ENCODE assay signal across 1 cellular context in the genomic region with DNA sequence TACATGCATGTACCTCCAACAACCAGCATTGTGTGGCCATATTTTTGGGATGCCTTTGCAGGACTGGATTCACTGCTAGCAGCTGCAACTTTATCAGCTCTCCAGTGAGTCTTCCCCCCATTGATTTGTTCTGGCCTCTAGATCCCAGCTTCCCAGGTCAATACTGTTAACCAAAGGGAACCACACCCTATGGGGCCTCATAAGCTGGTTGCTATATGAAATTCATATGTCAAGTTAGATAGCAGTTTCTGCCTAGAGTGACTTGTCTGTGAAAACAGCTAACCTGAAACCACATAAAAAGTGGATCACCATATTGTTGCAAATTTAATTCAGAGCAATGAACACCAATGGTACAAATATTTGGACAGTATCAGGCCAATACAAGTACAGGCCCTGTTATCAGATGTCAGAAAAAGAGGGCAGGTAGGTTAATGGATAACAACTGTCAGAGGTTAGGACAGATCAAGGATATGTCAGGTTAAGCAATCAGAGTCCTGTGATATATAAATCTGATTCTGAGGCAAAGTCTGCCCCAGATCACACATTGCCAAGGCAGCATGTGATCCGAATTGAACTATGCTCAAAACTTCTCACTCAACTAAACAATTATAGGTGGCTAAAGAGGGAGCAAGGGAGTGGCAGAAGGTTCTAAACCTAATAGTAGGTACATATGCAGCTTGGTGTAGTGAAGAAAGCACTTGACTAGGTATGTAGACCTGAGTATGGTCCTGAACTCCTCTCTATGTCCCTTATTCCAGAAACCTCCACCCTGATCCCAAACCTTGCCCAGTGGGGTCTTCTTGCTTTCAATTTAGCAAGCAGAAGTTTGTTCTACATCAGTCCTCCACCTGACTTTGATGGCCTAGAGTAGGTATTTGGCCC.
TF ChIP-seq lines count a peak whose summit lies in the region.

No MANE protein-coding gene starts in this region.

TF ChIP-seq in HepG2, 621 proteins besides CTCF, POLR2A, EP300 and RAD21 (continued from another document and continues in another):
- TF ChIP-seq, protein P1, sequence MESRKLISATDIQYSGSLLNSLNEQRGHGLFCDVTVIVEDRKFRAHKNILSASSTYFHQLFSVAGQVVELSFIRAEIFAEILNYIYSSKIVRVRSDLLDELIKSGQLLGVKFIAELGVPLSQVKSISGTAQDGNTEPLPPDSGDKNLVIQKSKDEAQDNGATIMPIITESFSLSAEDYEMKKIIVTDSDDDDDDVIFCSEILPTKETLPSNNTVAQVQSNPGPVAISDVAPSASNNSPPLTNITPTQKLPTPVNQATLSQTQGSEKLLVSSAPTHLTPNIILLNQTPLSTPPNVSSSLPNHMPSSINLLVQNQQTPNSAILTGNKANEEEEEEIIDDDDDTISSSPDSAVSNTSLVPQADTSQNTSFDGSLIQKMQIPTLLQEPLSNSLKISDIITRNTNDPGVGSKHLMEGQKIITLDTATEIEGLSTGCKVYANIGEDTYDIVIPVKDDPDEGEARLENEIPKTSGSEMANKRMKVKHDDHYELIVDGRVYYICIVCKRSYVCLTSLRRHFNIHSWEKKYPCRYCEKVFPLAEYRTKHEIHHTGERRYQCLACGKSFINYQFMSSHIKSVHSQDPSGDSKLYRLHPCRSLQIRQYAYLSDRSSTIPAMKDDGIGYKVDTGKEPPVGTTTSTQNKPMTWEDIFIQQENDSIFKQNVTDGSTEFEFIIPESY (CRISPR knock-in tag; IDR thresholded peaks at IDR 0.05) = peak; percentile 11; the same call in 1 of the 2 replicates
- TF ChIP-seq SMAD1 (CRISPR knock-in tag; IDR thresholded peaks at IDR 0.05; ENCODE audit: borderline replicate concordance, low read depth) = no peak
- no peak for TF ChIP-seq CHD2 (IDR thresholded peaks at IDR 0.05; ENCODE audit: low read depth, low read length)
- TF ChIP-seq BRCA1 (CRISPR knock-in tag; IDR thresholded peaks at IDR 0.05) = no peak
- no peak for TF ChIP-seq FIP1L1 (IDR thresholded peaks at IDR 0.05; ENCODE audit: borderline replicate concordance, insufficient read depth, low read depth, low read length)
- TF ChIP-seq, protein P2, sequence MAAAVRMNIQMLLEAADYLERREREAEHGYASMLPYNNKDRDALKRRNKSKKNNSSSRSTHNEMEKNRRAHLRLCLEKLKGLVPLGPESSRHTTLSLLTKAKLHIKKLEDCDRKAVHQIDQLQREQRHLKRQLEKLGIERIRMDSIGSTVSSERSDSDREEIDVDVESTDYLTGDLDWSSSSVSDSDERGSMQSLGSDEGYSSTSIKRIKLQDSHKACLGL (CRISPR knock-in tag; IDR thresholded peaks at IDR 0.05) = no peak
- peak; percentile 36; the same call in 1 of the 2 replicates for TF ChIP-seq HOXA3 (CRISPR knock-in tag; IDR thresholded peaks at IDR 0.05)
- TF ChIP-seq ZNF326 (CRISPR knock-in tag; IDR thresholded peaks at IDR 0.05; ENCODE audit: borderline replicate concordance) = no peak
- TF ChIP-seq FOSL1 (CRISPR knock-in tag; IDR thresholded peaks at IDR 0.05; ENCODE audit: borderline replicate concordance) = 0 out of 2 replicates have a peak, but pooled peaks have one; percentile 11
- no peak for TF ChIP-seq NPAS2 (CRISPR knock-in tag; IDR thresholded peaks at IDR 0.05; ENCODE audit: borderline replicate concordance)
- TF ChIP-seq, protein P3, sequence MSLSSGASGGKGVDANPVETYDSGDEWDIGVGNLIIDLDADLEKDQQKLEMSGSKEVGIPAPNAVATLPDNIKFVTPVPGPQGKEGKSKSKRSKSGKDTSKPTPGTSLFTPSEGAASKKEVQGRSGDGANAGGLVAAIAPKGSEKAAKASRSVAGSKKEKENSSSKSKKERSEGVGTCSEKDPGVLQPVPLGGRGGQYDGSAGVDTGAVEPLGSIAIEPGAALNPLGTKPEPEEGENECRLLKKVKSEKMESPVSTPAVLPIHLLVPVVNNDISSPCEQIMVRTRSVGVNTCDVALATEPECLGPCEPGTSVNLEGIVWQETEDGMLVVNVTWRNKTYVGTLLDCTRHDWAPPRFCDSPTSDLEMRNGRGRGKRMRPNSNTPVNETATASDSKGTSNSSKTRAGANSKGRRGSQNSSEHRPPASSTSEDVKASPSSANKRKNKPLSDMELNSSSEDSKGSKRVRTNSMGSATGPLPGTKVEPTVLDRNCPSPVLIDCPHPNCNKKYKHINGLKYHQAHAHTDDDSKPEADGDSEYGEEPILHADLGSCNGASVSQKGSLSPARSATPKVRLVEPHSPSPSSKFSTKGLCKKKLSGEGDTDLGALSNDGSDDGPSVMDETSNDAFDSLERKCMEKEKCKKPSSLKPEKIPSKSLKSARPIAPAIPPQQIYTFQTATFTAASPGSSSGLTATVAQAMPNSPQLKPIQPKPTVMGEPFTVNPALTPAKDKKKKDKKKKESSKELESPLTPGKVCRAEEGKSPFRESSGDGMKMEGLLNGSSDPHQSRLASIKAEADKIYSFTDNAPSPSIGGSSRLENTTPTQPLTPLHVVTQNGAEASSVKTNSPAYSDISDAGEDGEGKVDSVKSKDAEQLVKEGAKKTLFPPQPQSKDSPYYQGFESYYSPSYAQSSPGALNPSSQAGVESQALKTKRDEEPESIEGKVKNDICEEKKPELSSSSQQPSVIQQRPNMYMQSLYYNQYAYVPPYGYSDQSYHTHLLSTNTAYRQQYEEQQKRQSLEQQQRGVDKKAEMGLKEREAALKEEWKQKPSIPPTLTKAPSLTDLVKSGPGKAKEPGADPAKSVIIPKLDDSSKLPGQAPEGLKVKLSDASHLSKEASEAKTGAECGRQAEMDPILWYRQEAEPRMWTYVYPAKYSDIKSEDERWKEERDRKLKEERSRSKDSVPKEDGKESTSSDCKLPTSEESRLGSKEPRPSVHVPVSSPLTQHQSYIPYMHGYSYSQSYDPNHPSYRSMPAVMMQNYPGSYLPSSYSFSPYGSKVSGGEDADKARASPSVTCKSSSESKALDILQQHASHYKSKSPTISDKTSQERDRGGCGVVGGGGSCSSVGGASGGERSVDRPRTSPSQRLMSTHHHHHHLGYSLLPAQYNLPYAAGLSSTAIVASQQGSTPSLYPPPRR (CRISPR knock-in tag; IDR thresholded peaks at IDR 0.05; ENCODE audit: borderline replicate concordance) = peak; percentile 96
- TF ChIP-seq U2AF1 (optimal IDR thresholded peaks at IDR 0.05; ENCODE audit: low read depth, low read length) = no peak
- TF ChIP-seq ZNF629 (CRISPR knock-in tag; conservative IDR thresholded peaks at IDR 0.05) = no peak; the same call in 1 of the 2 replicates
- TF ChIP-seq MAFF (IDR thresholded peaks at IDR 0.05; ENCODE audit: low read depth, low read length) = 0 out of 2 replicates have a peak, but pooled peaks have one; percentile 7
- TF ChIP-seq POGZ (CRISPR knock-in tag; IDR thresholded peaks at IDR 0.05) = peak; percentile 80
- TF ChIP-seq MIXL1 (CRISPR knock-in tag; IDR thresholded peaks at IDR 0.05) = peak; percentile 92
- TF ChIP-seq, protein P4, sequence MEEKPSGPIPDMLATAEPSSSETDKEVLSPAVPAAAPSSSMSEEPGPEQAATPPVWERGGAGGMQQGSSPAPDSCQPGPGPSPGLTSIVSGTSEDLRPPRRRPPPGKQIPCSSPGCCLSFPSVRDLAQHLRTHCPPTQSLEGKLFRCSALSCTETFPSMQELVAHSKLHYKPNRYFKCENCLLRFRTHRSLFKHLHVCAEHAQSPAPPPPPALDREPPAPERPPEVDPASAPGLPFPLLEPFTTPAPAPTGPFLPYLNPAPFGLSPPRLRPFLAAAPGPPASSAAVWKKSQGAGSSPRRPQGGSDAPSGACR (CRISPR knock-in tag; IDR thresholded peaks at IDR 0.05) = no peak
- no peak for TF ChIP-seq ZNF432 (CRISPR knock-in tag; IDR thresholded peaks at IDR 0.05; ENCODE audit: borderline replicate concordance)
- no peak for TF ChIP-seq ZNF598 (CRISPR knock-in tag; IDR thresholded peaks at IDR 0.05; ENCODE audit: borderline replicate concordance)
- TF ChIP-seq CENPT (CRISPR knock-in tag; IDR thresholded peaks at IDR 0.05; ENCODE audit: low read depth) = no peak
- TF ChIP-seq, protein P5, sequence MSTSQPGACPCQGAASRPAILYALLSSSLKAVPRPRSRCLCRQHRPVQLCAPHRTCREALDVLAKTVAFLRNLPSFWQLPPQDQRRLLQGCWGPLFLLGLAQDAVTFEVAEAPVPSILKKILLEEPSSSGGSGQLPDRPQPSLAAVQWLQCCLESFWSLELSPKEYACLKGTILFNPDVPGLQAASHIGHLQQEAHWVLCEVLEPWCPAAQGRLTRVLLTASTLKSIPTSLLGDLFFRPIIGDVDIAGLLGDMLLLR (CRISPR knock-in tag; IDR thresholded peaks at IDR 0.05) = no peak
- TF ChIP-seq, protein P6, sequence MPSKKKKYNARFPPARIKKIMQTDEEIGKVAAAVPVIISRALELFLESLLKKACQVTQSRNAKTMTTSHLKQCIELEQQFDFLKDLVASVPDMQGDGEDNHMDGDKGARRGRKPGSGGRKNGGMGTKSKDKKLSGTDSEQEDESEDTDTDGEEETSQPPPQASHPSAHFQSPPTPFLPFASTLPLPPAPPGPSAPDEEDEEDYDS (CRISPR knock-in tag; IDR thresholded peaks at IDR 0.05) = peak; percentile 95
- no peak for TF ChIP-seq ZNF207 (IDR thresholded peaks at IDR 0.05; ENCODE audit: borderline replicate concordance)
- TF ChIP-seq NR2F6 (IDR thresholded peaks at IDR 0.05) = peak; percentile 98
- peak; percentile 97 for TF ChIP-seq NR2F6 (CRISPR knock-in tag; IDR thresholded peaks at IDR 0.05)
- TF ChIP-seq WIZ (CRISPR knock-in tag; IDR thresholded peaks at IDR 0.05) = no peak; the same call in 1 of the 2 replicates
- TF ChIP-seq, protein P7, sequence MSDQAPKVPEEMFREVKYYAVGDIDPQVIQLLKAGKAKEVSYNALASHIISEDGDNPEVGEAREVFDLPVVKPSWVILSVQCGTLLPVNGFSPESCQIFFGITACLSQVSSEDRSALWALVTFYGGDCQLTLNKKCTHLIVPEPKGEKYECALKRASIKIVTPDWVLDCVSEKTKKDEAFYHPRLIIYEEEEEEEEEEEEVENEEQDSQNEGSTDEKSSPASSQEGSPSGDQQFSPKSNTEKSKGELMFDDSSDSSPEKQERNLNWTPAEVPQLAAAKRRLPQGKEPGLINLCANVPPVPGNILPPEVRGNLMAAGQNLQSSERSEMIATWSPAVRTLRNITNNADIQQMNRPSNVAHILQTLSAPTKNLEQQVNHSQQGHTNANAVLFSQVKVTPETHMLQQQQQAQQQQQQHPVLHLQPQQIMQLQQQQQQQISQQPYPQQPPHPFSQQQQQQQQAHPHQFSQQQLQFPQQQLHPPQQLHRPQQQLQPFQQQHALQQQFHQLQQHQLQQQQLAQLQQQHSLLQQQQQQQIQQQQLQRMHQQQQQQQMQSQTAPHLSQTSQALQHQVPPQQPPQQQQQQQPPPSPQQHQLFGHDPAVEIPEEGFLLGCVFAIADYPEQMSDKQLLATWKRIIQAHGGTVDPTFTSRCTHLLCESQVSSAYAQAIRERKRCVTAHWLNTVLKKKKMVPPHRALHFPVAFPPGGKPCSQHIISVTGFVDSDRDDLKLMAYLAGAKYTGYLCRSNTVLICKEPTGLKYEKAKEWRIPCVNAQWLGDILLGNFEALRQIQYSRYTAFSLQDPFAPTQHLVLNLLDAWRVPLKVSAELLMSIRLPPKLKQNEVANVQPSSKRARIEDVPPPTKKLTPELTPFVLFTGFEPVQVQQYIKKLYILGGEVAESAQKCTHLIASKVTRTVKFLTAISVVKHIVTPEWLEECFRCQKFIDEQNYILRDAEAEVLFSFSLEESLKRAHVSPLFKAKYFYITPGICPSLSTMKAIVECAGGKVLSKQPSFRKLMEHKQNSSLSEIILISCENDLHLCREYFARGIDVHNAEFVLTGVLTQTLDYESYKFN (CRISPR knock-in tag; conservative IDR thresholded peaks at IDR 0.05) = peak; percentile 96
- TF ChIP-seq FOXP1 (IDR thresholded peaks at IDR 0.05) = 0 out of 2 replicates have a peak, but pooled peaks have one; percentile 29
- peak; percentile 78; the same call in 1 of the 2 replicates for TF ChIP-seq FOXP1 (CRISPR knock-in tag; IDR thresholded peaks at IDR 0.05)
- TF ChIP-seq, protein P8, sequence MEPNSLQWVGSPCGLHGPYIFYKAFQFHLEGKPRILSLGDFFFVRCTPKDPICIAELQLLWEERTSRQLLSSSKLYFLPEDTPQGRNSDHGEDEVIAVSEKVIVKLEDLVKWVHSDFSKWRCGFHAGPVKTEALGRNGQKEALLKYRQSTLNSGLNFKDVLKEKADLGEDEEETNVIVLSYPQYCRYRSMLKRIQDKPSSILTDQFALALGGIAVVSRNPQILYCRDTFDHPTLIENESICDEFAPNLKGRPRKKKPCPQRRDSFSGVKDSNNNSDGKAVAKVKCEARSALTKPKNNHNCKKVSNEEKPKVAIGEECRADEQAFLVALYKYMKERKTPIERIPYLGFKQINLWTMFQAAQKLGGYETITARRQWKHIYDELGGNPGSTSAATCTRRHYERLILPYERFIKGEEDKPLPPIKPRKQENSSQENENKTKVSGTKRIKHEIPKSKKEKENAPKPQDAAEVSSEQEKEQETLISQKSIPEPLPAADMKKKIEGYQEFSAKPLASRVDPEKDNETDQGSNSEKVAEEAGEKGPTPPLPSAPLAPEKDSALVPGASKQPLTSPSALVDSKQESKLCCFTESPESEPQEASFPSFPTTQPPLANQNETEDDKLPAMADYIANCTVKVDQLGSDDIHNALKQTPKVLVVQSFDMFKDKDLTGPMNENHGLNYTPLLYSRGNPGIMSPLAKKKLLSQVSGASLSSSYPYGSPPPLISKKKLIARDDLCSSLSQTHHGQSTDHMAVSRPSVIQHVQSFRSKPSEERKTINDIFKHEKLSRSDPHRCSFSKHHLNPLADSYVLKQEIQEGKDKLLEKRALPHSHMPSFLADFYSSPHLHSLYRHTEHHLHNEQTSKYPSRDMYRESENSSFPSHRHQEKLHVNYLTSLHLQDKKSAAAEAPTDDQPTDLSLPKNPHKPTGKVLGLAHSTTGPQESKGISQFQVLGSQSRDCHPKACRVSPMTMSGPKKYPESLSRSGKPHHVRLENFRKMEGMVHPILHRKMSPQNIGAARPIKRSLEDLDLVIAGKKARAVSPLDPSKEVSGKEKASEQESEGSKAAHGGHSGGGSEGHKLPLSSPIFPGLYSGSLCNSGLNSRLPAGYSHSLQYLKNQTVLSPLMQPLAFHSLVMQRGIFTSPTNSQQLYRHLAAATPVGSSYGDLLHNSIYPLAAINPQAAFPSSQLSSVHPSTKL (CRISPR knock-in tag; IDR thresholded peaks at IDR 0.05) = peak; percentile 95
- TF ChIP-seq SRSF9 (IDR thresholded peaks at IDR 0.05; ENCODE audit: borderline replicate concordance, insufficient read depth, low read depth, low read length, poor library complexity, severe bottlenecking) = no peak
- TF ChIP-seq MYNN (CRISPR knock-in tag; IDR thresholded peaks at IDR 0.05; ENCODE audit: low read depth) = no peak
- TF ChIP-seq, protein P9, sequence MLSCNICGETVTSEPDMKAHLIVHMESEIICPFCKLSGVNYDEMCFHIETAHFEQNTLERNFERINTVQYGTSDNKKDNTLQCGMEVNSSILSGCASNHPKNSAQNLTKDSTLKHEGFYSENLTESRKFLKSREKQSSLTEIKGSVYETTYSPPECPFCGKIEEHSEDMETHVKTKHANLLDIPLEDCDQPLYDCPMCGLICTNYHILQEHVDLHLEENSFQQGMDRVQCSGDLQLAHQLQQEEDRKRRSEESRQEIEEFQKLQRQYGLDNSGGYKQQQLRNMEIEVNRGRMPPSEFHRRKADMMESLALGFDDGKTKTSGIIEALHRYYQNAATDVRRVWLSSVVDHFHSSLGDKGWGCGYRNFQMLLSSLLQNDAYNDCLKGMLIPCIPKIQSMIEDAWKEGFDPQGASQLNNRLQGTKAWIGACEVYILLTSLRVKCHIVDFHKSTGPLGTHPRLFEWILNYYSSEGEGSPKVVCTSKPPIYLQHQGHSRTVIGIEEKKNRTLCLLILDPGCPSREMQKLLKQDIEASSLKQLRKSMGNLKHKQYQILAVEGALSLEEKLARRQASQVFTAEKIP (CRISPR knock-in tag; IDR thresholded peaks at IDR 0.05; ENCODE audit: borderline replicate concordance) = no peak
